Comparison of ENCODE assay signal across 19 cellular contexts in genomic region chr10:99965700-99966099, GRCh38. TPM values are rescaled to one million over a fixed set of nuclear protein-coding genes. Genes with fewer than 3 reads are reported as not detected.
DNase-seq lines count a peak whose midpoint lies in the region; ATAC-seq and TF ChIP-seq lines count a peak whose summit lies in the region.
"Had no signal": no experiment of that assay in that cellular context is flagged by ENCODE, and none has a peak within 500 bp of the region (broad histone marks: within the 10 kb centered on the region; RNA-seq: fewer than 3 reads in every experiment).

No MANE protein-coding gene starts in this region.

- H3K4me2 ChIP-seq in hepatocyte, result no peak overlapping the region

- no peaks in the 10 kb centered on the region for H3K9me3 ChIP-seq in heart right ventricle
- H3K9me3 ChIP-seq in hepatocyte (ENCODE audit: low read depth), result no peaks in the 10 kb centered on the region
- H3K9me3 ChIP-seq: heart left ventricle had no signal

- no peaks in the 10 kb centered on the region for H3K27me3 ChIP-seq in heart right ventricle
- H3K27me3 ChIP-seq in hepatocyte, result no peaks in the 10 kb centered on the region
- H3K27me3 ChIP-seq: heart left ventricle had no signal

- no peaks in the 10 kb centered on the region for H4K20me1 ChIP-seq in hepatocyte (ENCODE audit: insufficient read depth, poor library complexity, severe bottlenecking)

- peak in 2 of 8 donors; percentile 7 to 47 for ATAC-seq in heart right ventricle
- ATAC-seq in Right ventricle myocardium superior (ENCODE audit: poor library complexity), result no peak
- ATAC-seq: naive thymus-derived CD8-positive, alpha-beta T cell; stimulated activated memory B cell treated with anti-CD40 and anti-IgM and Interleukin-4, amounts not matched to agents 10 μg/mL and 1 μg/mL and 100 μg/mL, for 72 hours; WTC11 had no signal

- H3K36me3 ChIP-seq in heart right ventricle (peaks cover 0 to 43% (median 13%) of the 10 kb centered on the region in 9 donors), hepatocyte (replicated peaks; ENCODE audit: insufficient read depth, low read depth) (no peaks in the 10 kb centered on the region), urinary bladder (ENCODE audit: insufficient read depth) (peaks cover 3% of the 10 kb centered on the region)

- H3K4me3 ChIP-seq in heart right ventricle (no peak overlapping the region), cardiac fibroblast (replicated peaks in 1 of 2; ENCODE audit: low read depth in 2 of 2, low read length in 2 of 2) (no peak overlapping the region), hepatocyte (no peak overlapping the region), urinary bladder (ENCODE audit: low read depth, low read length) (no peak overlapping the region)
- H3K4me3 ChIP-seq: coronary artery, heart left ventricle had no signal

- H2AFZ ChIP-seq in hepatocyte, result no peak overlapping the region

- H3K27ac ChIP-seq in heart right ventricle, result peak overlapping the region in 6 of 10 donors; percentile 6 to 69 (median 18)
- H3K27ac ChIP-seq in hepatocyte, result peak overlapping the region; percentile 79
- peak overlapping the region; percentile 5 for H3K27ac ChIP-seq in urinary bladder (ENCODE audit: low read depth)

- 78 to 85% methylated on average over 4 of the region's 4 CpGs for WGBS in heart right ventricle, 2 donors
- WGBS in hepatocyte (ENCODE audit: low lambda C conversion rate, missing lambda C conversion rate), result 91% methylated on average over 4 of the region's 4 CpGs
- 93% methylated on average over 4 of the region's 4 CpGs for WGBS in urinary bladder

- H3K4me1 ChIP-seq in heart right ventricle (peaks cover 0 to 41% (median 18%) of the 10 kb centered on the region in 9 donors), hepatocyte (ENCODE audit: insufficient read depth) (peaks cover 8% of the 10 kb centered on the region), urinary bladder (ENCODE audit: insufficient read depth) (no peaks in the 10 kb centered on the region)

- no peak for TF ChIP-seq CTCF in heart right ventricle (IDR thresholded peaks at IDR 0.05)
- no peak for TF ChIP-seq CTCF in cardiac fibroblast (IDR thresholded peaks at IDR 0.05; ENCODE audit: low read depth, low read length)
- no peak for TF ChIP-seq CTCF in hepatocyte (IDR thresholded peaks at IDR 0.05; ENCODE audit: poor library complexity)

- no peaks in the 10 kb centered on the region for H3K9me2 ChIP-seq in hepatocyte (replicated peaks; ENCODE audit: insufficient read depth)

- peaks cover 15% of the 10 kb centered on the region for H3K79me2 ChIP-seq in hepatocyte

- DNase-seq in heart right ventricle (no peak), Right ventricle myocardium superior (no peak), cardiac fibroblast (ENCODE audit: low read depth in 2 of 2) (peak; percentile 31 to 41), hepatocyte (ENCODE audit: low spot score) (peak; percentile 28), activated gamma-delta T cell (lab: John Stamatoyannopoulos, UW) (no peak), NCI-H2171 (lab: John Stamatoyannopoulos, UW) (no peak), germinal center (ENCODE audit: low spot score) (no peak)
- DNase-seq: GDM1; heart left ventricle; naive thymus-derived CD8-positive, alpha-beta T cell; NCI-H1048; NCI-H1694 treated with DMSO at 0.1 percent for 48 hours; occipital lobe; SHP77; stimulated activated CD4-positive, alpha-beta T cell treated with anti-CD3 and anti-CD28 coated beads, Interleukin-4, amount 100 ng/mL, for 1 hour had no signal

- intact Hi-C loops in heart right ventricle (cut with DNase I) (no loop called here), Right ventricle myocardium superior (cut with DNase I) (no loop called here)

RNA-seq across cellular contexts. Expression of gene DNMBP, which starts 44.0 kb away (rescaled TPM):
- total RNA-seq in heart right ventricle (1 to 10 TPM; 5.4 to 8.1 (median 7.1) TPM), Right ventricle myocardium superior (5.7 TPM), hepatocyte (16.5 and 18.2 TPM in 2 replicates), urinary bladder (31.8 TPM)
- polyA plus RNA-seq in heart right ventricle (1 to 10 TPM; 5.1 to 8.0 TPM), hepatocyte (11.6 and 13.9 TPM in 2 replicates), urinary bladder (26.2 TPM)

Comparison
In these comparisons a context has a peak if more than half of its experiments do, and no peak if none do; other contexts are left out.
1. DNase-seq: peak in cardiac fibroblast (2 of 2) and hepatocyte (single experiment); none in heart right ventricle (0 of 2), Right ventricle myocardium superior (single experiment), activated gamma-delta T cell (single experiment), NCI-H2171 (single experiment) and germinal center (single experiment).
2. H3K27ac ChIP-seq: peak in every context shown above with its lines; median percentile 79 in hepatocyte; 18 in heart right ventricle; 5 in urinary bladder.